In the genomic region with DNA sequence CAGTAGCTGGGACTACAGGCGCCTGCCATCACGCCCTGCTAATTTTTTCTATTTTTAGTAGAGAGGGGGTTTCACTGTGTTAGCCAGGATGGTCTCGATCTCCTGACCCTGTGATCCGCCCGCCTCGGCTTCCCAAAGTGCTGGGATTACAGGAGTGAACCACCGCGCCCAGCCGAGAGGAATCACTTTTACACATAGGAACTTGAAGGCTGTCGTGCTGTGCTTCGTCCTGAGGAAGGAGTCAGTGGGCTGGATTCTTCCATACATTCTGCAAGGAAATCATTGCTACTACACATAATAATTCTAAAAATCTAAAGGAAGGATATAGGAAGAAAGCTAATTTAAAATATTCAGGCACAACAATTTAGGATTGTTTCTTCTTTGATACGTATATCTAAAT, we compare ENCODE assay signal across 20 cellular contexts. TPM values are rescaled to one million over a fixed set of nuclear protein-coding genes. Genes with fewer than 3 reads are reported as not detected.
"Had no signal": no experiment of that assay in that cellular context is flagged by ENCODE, and none has a peak within 500 bp of the region (broad histone marks: within the 10 kb centered on the region; RNA-seq: fewer than 3 reads in every experiment).

No MANE protein-coding gene starts in this region.

- H3K36me3 Mint-ChIP-seq: activated CD4-positive, alpha-beta memory T cell treated with anti-CD3 and anti-CD28 coated beads for 36 hours; activated naive CD4-positive, alpha-beta T cell treated with anti-CD3 and anti-CD28 coated beads, Interleukin-2, amount 50 U/mL, for 72 hours; brain had no signal

- H3K4me3 ChIP-seq: SJSA1 had no signal

- H3K4me1 ChIP-seq: SJSA1 had no signal

- H3K9me3 Mint-ChIP-seq: activated CD4-positive, alpha-beta T cell treated with anti-CD3 and anti-CD28 coated beads, Interleukin-2, amount 10 ng/mL, durations not matched to agents 7 days and 5 days; activated naive CD4-positive, alpha-beta T cell treated with anti-CD3 and anti-CD28 coated beads, Interleukin-2, amount 50 U/mL, for 72 hours; activated naive CD8-positive, alpha-beta T cell treated with anti-CD3 and anti-CD28 coated beads, Interleukin-2, amount 50 U/mL, for 24 hours; activated T-cell treated with anti-CD3 and anti-CD28 coated beads, Interleukin-2, amount 50 U/mL, for 4 hours; central memory CD8-positive, alpha-beta T cell; T-helper 1 cell treated with Interleukin-12 subunit alpha and Interleukin-12 subunit beta and Interleukin-4 antibody, amounts not matched to agents 30 μg/mL and 1 μg/mL, for 36 hours had no signal

- H3K27ac Mint-ChIP-seq: brain had no signal

- DNase-seq: activated CD4-positive, alpha-beta memory T cell treated with anti-CD3 and anti-CD28 coated beads for 36 hours; activated CD4-positive, CD25-positive, alpha-beta regulatory T cell treated with anti-CD3 and anti-CD28 coated beads, Interleukin-2, amount 50 U/mL, for 72 hours; activated CD8-positive, alpha-beta memory T cell treated with anti-CD3 and anti-CD28 coated beads for 24 hours; activated effector memory CD4-positive, alpha-beta T cell treated with anti-CD3 and anti-CD28 coated beads, Interleukin-2, amount 50 U/mL, for 16 hours; activated naive CD4-positive, alpha-beta T cell treated with Interleukin-2 at 50 U/mL for 16 hours; activated naive CD8-positive, alpha-beta T cell treated with anti-CD3 and anti-CD28 coated beads, Interleukin-2, amount 50 U/mL, for 24 hours; activated T-cell treated with anti-CD3 and anti-CD28 coated beads, Interleukin-2, amount 50 U/mL, for 4 hours; amniotic stem cell; NCI-H1436 treated with DMSO at 0.1 percent for 48 hours; NCI-H187 treated with DMSO at 0.1 percent for 48 hours; Right ventricle myocardium superior had no signal

- H3K27ac ChIP-seq: RWPE1, SJSA1 had no signal

- H3K27me3 Mint-ChIP-seq: activated naive CD8-positive, alpha-beta T cell treated with anti-CD3 and anti-CD28 coated beads, Interleukin-2, amount 50 U/mL, for 24 hours; brain had no signal

- ATAC-seq: Panc1 had no signal

- H3K36me3 ChIP-seq: SJSA1 had no signal

- H3K9me3 ChIP-seq: SJSA1 had no signal

- H3K27me3 ChIP-seq: SJSA1 had no signal

RNA-seq across cellular contexts. Expression of a gene that starts 48.8 kb away (rescaled TPM):
- total RNA-seq: activated CD4-positive, alpha-beta memory T cell treated with anti-CD3 and anti-CD28 coated beads for 36 hours; activated CD4-positive, alpha-beta T cell treated with anti-CD3 and anti-CD28 coated beads, Interleukin-2, amount 10 ng/mL, durations not matched to agents 7 days and 5 days; activated naive CD4-positive, alpha-beta T cell treated with anti-CD3 and anti-CD28 coated beads, Interleukin-2, amount 50 U/mL, for 72 hours; activated T-cell treated with anti-CD3 and anti-CD28 coated beads, Interleukin-2, amount 50 U/mL, for 4 hours; astrocyte; Right ventricle myocardium superior; SJSA1 had no signal
